15 cellular contexts compared by ENCODE assay signal in the genomic region with DNA sequence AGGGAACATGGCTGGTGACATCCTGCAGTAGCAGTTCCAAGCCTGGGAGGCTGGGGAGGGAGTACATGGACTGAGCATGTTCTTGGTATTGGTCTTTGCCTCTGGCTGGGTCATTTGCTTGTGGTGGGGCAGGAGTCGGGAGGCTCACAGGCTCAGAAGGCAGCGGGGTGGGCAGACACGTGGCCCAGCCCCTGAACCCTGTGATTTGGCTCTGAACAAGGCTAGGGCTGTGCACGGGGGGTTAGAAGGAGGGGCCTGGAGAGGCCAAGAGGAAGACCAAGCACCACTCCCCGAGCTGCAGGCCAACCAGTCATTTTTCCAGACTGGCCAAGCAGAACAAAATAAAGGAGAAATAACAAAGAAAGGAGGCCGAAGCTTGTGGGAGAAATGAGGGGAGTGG. TPM values are rescaled to one million over a fixed set of nuclear protein-coding genes. Genes with fewer than 3 reads are reported as not detected.
DNase-seq lines count a peak whose midpoint lies in the region; ATAC-seq, FAIRE-seq and TF ChIP-seq lines count a peak whose summit lies in the region.
"Had no signal": no experiment of that assay in that cellular context is flagged by ENCODE, and none has a peak within 500 bp of the region (broad histone marks: within the 10 kb centered on the region; RNA-seq: fewer than 3 reads in every experiment).

No MANE protein-coding gene starts in this region.

- H3K4me3 ChIP-seq in HAP-1 (no peak overlapping the region), colonic mucosa (no peak overlapping the region), left lung (no peak overlapping the region)

- intact Hi-C loops in colonic mucosa (cut with DNase I) = no loop called here
- intact Hi-C loops in left lung (cut with DNase I) = no loop called here
- intact Hi-C loops in sciatic nerve (cut with DNase I) = no loop called here
- intact Hi-C loops in activated CD4-positive, alpha-beta T cell treated with anti-CD3 and anti-CD28 coated beads, Interleukin-2, amount 10 ng/mL, durations not matched to agents 24 days and 14 days (cut with micrococcal nuclease) = no loop called here

- H3K27me3 ChIP-seq in HAP-1 (ENCODE audit: low read depth) (no peaks in the 10 kb centered on the region), colonic mucosa (no peaks in the 10 kb centered on the region), left lung (peaks cover 0 to 8% of the 10 kb centered on the region in 2 donors)
- H3K27me3 ChIP-seq: BE2C had no signal

- DNase-seq in HAP-1 (ENCODE audit: low spot score in 2 of 2) (peak; percentile 32 to 62), colonic mucosa (no peak), left lung (peak in 1 of 2 donors; percentile 46), sciatic nerve (ENCODE audit: low spot score) (peak; percentile 88), urothelium cell line (ENCODE audit: low spot score) (no peak)
- no peak for DNase-seq in activated CD4-positive, alpha-beta T cell treated with anti-CD3 and anti-CD28 coated beads, Interleukin-2, amount 10 ng/mL, durations not matched to agents 24 days and 14 days
- DNase-seq in stimulated activated naive CD8-positive, alpha-beta T cell treated with anti-CD3 and anti-CD28 coated beads, Interleukin-15, amount 100 ng/mL, for 72 hours = no peak
- DNase-seq: BE2C; GF-D8; midbrain; stimulated activated CD4-positive, alpha-beta T cell treated with anti-CD3 and anti-CD28 coated beads, Interleukin-4, amount 100 ng/mL, for 24 hours; trophoblast cell had no signal

- TF ChIP-seq CTCF in colonic mucosa (IDR thresholded peaks at IDR 0.05) (no peak), left lung (IDR thresholded peaks at IDR 0.05) (no peak)

- no peak overlapping the region for H3K27ac Mint-ChIP-seq in activated CD4-positive, alpha-beta T cell treated with anti-CD3 and anti-CD28 coated beads, Interleukin-2, amount 10 ng/mL, durations not matched to agents 24 days and 14 days
- no peak overlapping the region for H3K27ac Mint-ChIP-seq in stimulated activated naive CD8-positive, alpha-beta T cell treated with anti-CD3 and anti-CD28 coated beads, Interleukin-15, amount 100 ng/mL, for 72 hours

- no peaks in the 10 kb centered on the region for H3K9me3 ChIP-seq in HAP-1
- H3K9me3 ChIP-seq in colonic mucosa = no peaks in the 10 kb centered on the region
- H3K9me3 ChIP-seq in left lung = no peaks in the 10 kb centered on the region
- H3K9me3 ChIP-seq: BE2C had no signal

- H3K9ac ChIP-seq in colonic mucosa (ENCODE audit: low read depth in 2 of 2, low read length in 2 of 2) = no peak overlapping the region

- in situ Hi-C loops in HAP-1 (cut with MboI; ENCODE audit: low sequenced_read_pairs) = no loop called here

- H3K4me1 ChIP-seq in HAP-1 (peaks cover 8% of the 10 kb centered on the region), colonic mucosa (no peaks in the 10 kb centered on the region), left lung (peaks cover 6 to 10% of the 10 kb centered on the region in 2 donors)

- H3K36me3 ChIP-seq in HAP-1 (replicated peaks) = no peaks in the 10 kb centered on the region
- no peaks in the 10 kb centered on the region for H3K36me3 ChIP-seq in colonic mucosa
- H3K36me3 ChIP-seq in left lung = no peaks in the 10 kb centered on the region
- H3K36me3 ChIP-seq: BE2C had no signal

- FAIRE-seq in urothelium cell line (lab: Jason Lieb, UNC) = no peak
- FAIRE-seq: bronchial epithelial cell had no signal

- H3K27ac ChIP-seq in colonic mucosa (peak overlapping the region; percentile 32), left lung (peak overlapping the region in 1 of 2 donors; percentile 69)

- no peaks in the 10 kb centered on the region for H3K36me3 Mint-ChIP-seq in activated CD4-positive, alpha-beta T cell treated with anti-CD3 and anti-CD28 coated beads, Interleukin-2, amount 10 ng/mL, durations not matched to agents 24 days and 14 days (ENCODE audit: low read depth)

- ATAC-seq in left lung (peak; percentile 43), sciatic nerve (peak; percentile 87), GM21423 (IDR thresholded peaks at IDR 0.05; ENCODE audit: unreplicated experiment) (no peak)
- ATAC-seq in stimulated activated naive CD8-positive, alpha-beta T cell treated with anti-CD3 and anti-CD28 coated beads, Interleukin-15, amount 100 ng/mL, for 72 hours = no peak

- no peak overlapping the region for H3K4me3 Mint-ChIP-seq in activated CD4-positive, alpha-beta T cell treated with anti-CD3 and anti-CD28 coated beads, Interleukin-2, amount 10 ng/mL, durations not matched to agents 24 days and 14 days
- no peak overlapping the region for H3K4me3 Mint-ChIP-seq in stimulated activated naive CD8-positive, alpha-beta T cell treated with anti-CD3 and anti-CD28 coated beads, Interleukin-15, amount 100 ng/mL, for 72 hours

- no peaks in the 10 kb centered on the region for H3K4me1 Mint-ChIP-seq in activated CD4-positive, alpha-beta T cell treated with anti-CD3 and anti-CD28 coated beads, Interleukin-2, amount 10 ng/mL, durations not matched to agents 24 days and 14 days
- peaks cover 8% of the 10 kb centered on the region for H3K4me1 Mint-ChIP-seq in stimulated activated naive CD8-positive, alpha-beta T cell treated with anti-CD3 and anti-CD28 coated beads, Interleukin-15, amount 100 ng/mL, for 72 hours

- peaks cover 33% of the 10 kb centered on the region for H3K27me3 Mint-ChIP-seq in activated CD4-positive, alpha-beta T cell treated with anti-CD3 and anti-CD28 coated beads, Interleukin-2, amount 10 ng/mL, durations not matched to agents 24 days and 14 days
- H3K27me3 Mint-ChIP-seq in stimulated activated naive CD8-positive, alpha-beta T cell treated with anti-CD3 and anti-CD28 coated beads, Interleukin-15, amount 100 ng/mL, for 72 hours = peaks cover 34% of the 10 kb centered on the region

- H3K9me3 Mint-ChIP-seq in activated CD4-positive, alpha-beta T cell treated with anti-CD3 and anti-CD28 coated beads, Interleukin-2, amount 10 ng/mL, durations not matched to agents 24 days and 14 days = no peaks in the 10 kb centered on the region
- no peaks in the 10 kb centered on the region for H3K9me3 Mint-ChIP-seq in stimulated activated naive CD8-positive, alpha-beta T cell treated with anti-CD3 and anti-CD28 coated beads, Interleukin-15, amount 100 ng/mL, for 72 hours

RNA-seq across cellular contexts. Expression of gene PRELP, which starts 9.7 kb away (rescaled TPM):
- total RNA-seq in colonic mucosa (1 to 10 TPM; 2.4 to 9.3 TPM), left lung (10 to 100 TPM; 19.3 to 20.5 TPM), sciatic nerve (200 TPM)
- not detected in 2 replicates for total RNA-seq in activated CD4-positive, alpha-beta T cell treated with anti-CD3 and anti-CD28 coated beads, Interleukin-2, amount 10 ng/mL, durations not matched to agents 24 days and 14 days
- total RNA-seq: bronchial epithelial cell, M059J had no signal

RNA-seq across cellular contexts. Expression of gene OPTC, which starts 28.0 kb away (rescaled TPM):
- total RNA-seq in colonic mucosa = not detected
- total RNA-seq in left lung = not detected
- not detected for total RNA-seq in sciatic nerve
- not detected in 2 replicates for total RNA-seq in activated CD4-positive, alpha-beta T cell treated with anti-CD3 and anti-CD28 coated beads, Interleukin-2, amount 10 ng/mL, durations not matched to agents 24 days and 14 days
- total RNA-seq: bronchial epithelial cell, M059J had no signal

Comparison
In these comparisons a context has a peak if more than half of its experiments do, and no peak if none do; other contexts are left out.
1. DNase-seq: peak in HAP-1 (2 of 2) and sciatic nerve (single experiment); none in colonic mucosa (single experiment), activated CD4-positive, alpha-beta T cell treated with anti-CD3 and anti-CD28 coated beads, Interleukin-2, amount 10 ng/mL, durations not matched to agents 24 days and 14 days (single experiment), stimulated activated naive CD8-positive, alpha-beta T cell treated with anti-CD3 and anti-CD28 coated beads, Interleukin-15, amount 100 ng/mL, for 72 hours (0 of 2) and urothelium cell line (single experiment).
2. ATAC-seq: peak in left lung (single experiment) and sciatic nerve (single experiment); none in GM21423 (single experiment) and stimulated activated naive CD8-positive, alpha-beta T cell treated with anti-CD3 and anti-CD28 coated beads, Interleukin-15, amount 100 ng/mL, for 72 hours (single experiment).